ENCODE assay signal across 8 cellular contexts in the genomic region with DNA sequence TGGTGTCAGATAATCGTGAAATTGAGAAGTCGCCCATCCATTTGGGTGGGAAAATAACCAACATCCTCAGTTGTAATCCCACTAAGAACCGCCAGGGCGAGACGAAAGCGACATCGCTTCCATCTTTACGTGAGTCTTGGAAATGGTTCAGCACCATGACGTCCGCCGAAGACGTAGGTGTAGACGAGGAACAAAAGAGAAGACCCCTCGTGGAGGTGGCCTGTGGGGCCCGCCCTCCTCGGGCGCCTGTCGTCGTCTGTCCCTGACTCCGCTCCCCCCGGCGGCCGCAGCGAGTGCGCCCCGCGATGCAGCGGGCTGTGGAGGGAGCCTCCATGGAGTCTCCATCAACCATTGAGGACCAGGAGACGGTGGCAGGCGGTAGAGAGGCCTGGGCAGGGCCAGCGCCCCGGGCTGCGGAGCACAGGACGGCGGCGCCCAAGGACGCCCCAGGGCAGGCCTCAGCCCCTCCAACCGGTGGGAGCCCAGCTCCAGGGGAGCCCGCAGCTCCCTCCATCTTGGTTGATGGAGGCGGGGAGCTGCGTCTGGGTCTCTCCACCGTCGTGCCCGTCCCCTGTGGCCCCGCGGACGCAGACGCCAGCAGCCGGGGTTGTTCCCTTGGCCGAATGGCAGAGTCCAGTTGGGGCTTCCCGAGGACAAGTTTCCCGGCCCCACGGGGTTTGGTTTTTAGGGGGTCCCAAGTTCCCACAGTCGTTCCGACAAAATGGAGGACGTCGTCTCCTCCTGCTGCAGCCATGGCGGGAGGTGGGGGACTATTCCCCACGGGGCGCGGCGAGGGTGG. TPM values are rescaled to one million over a fixed set of nuclear protein-coding genes. Genes with fewer than 3 reads are reported as not detected.
DNase-seq lines count a peak whose midpoint lies in the region; ATAC-seq and TF ChIP-seq lines count a peak whose summit lies in the region.

No MANE protein-coding gene starts in this region.

- H3K9me3 Mint-ChIP-seq in activated CD4-positive, alpha-beta T cell treated with anti-CD3 and anti-CD28 coated beads, Interleukin-2, amount 10 ng/mL, durations not matched to agents 24 days and 14 days: no peaks in the 10 kb centered on the region

- intact Hi-C loops in activated CD4-positive, alpha-beta T cell treated with anti-CD3 and anti-CD28 coated beads, Interleukin-2, amount 10 ng/mL, durations not matched to agents 24 days and 14 days (cut with micrococcal nuclease): loop anchor here (1.0 to 5.0 kb wide), 4 partner anchors 94 to 460 kb away; a partner anchor contains a TSS

- TF ChIP-seq POLR2A in GM18505 (IDR thresholded peaks at IDR 0.05; ENCODE audit: borderline replicate concordance, extremely low read depth, insufficient read depth, insufficient read length): peak; percentile 72

- peak; percentile 80 for TF ChIP-seq CTCF in coronary artery (IDR thresholded peaks at IDR 0.05)

- peak overlapping the region; percentile 87 for H3K27ac Mint-ChIP-seq in activated CD4-positive, alpha-beta T cell treated with anti-CD3 and anti-CD28 coated beads, Interleukin-2, amount 10 ng/mL, durations not matched to agents 24 days and 14 days

- H3K4me1 Mint-ChIP-seq in activated CD4-positive, alpha-beta T cell treated with anti-CD3 and anti-CD28 coated beads, Interleukin-2, amount 10 ng/mL, durations not matched to agents 24 days and 14 days: peaks cover 25% of the 10 kb centered on the region

- peak overlapping the region; percentile 97 for H3K4me3 Mint-ChIP-seq in activated CD4-positive, alpha-beta T cell treated with anti-CD3 and anti-CD28 coated beads, Interleukin-2, amount 10 ng/mL, durations not matched to agents 24 days and 14 days

- peak overlapping the region; percentile 80 for H3K4me3 ChIP-seq in coronary artery

- ATAC-seq in GM18505 (IDR thresholded peaks at IDR 0.05; ENCODE audit: unreplicated experiment): peak; percentile 17
- ATAC-seq in HG02973 (IDR thresholded peaks at IDR 0.05; ENCODE audit: unreplicated experiment): peak; percentile 21
- ATAC-seq in left lobe of liver: peak; percentile 12

- H3K27me3 Mint-ChIP-seq in activated CD4-positive, alpha-beta T cell treated with anti-CD3 and anti-CD28 coated beads, Interleukin-2, amount 10 ng/mL, durations not matched to agents 24 days and 14 days: peaks cover 12% of the 10 kb centered on the region

- DNase-seq in NCI-H226: peak; percentile 24
- peak; percentile 92 for DNase-seq in activated CD4-positive, alpha-beta T cell treated with anti-CD3 and anti-CD28 coated beads, Interleukin-2, amount 10 ng/mL, durations not matched to agents 24 days and 14 days
- DNase-seq in coronary artery (ENCODE audit: low spot score): peak; percentile 86
- DNase-seq in left lobe of liver (ENCODE audit: low spot score): peak; percentile 76
- peak; percentile 84 for DNase-seq in stimulated activated CD4-positive, alpha-beta T cell treated with anti-CD3 and anti-CD28 coated beads, Interleukin-1b, Interleukin-23, amount 100 ng/mL, for 48 hours
- no peak for DNase-seq in GOT3 (lab: John Stamatoyannopoulos, UW)

- peak overlapping the region; percentile 95 to 99 for H3K27ac ChIP-seq in coronary artery

- peaks cover 18% of the 10 kb centered on the region for H3K36me3 Mint-ChIP-seq in activated CD4-positive, alpha-beta T cell treated with anti-CD3 and anti-CD28 coated beads, Interleukin-2, amount 10 ng/mL, durations not matched to agents 24 days and 14 days (ENCODE audit: low read depth)

RNA-seq across cellular contexts. Expression of a gene that starts 1.0 kb away (rescaled TPM):
- 62.4 and 67.0 TPM in 2 replicates for total RNA-seq in activated CD4-positive, alpha-beta T cell treated with anti-CD3 and anti-CD28 coated beads, Interleukin-2, amount 10 ng/mL, durations not matched to agents 24 days and 14 days
- 26.1 TPM for total RNA-seq in left lobe of liver
